In genomic region chr2:179471012-179471411, GRCh38 we compare ENCODE assay signal across 26 cellular contexts.
"Had no signal": no experiment of that assay in that cellular context is flagged by ENCODE, and none has a peak within 500 bp of the region (broad histone marks: within the 10 kb centered on the region; RNA-seq: fewer than 3 reads in every experiment).

No MANE protein-coding gene starts in this region.

- H3K4me2 ChIP-seq: hepatocyte had no signal

- H3K27ac ChIP-seq: coronary artery, dorsolateral prefrontal cortex, esophagus muscularis mucosa, gastroesophageal sphincter, heart left ventricle, hepatocyte, left lung had no signal

- H3K4me1 ChIP-seq: esophagus muscularis mucosa, gastroesophageal sphincter, left lung had no signal

- FAIRE-seq: colon, endothelial cell of umbilical vein, frontal cortex, kidney had no signal

- H3K36me3 ChIP-seq: esophagus muscularis mucosa, gastroesophageal sphincter, heart left ventricle, left lung had no signal

- ATAC-seq: gastroesophageal sphincter; heart left ventricle; left lung; left ventricle myocardium superior; naive thymus-derived CD8-positive, alpha-beta T cell had no signal

- H3K9me3 ChIP-seq: esophagus muscularis mucosa, gastroesophageal sphincter, heart left ventricle, left lung had no signal

- H3K79me2 ChIP-seq: hepatocyte had no signal

- H3K27me3 ChIP-seq: dorsolateral prefrontal cortex, esophagus muscularis mucosa, gastroesophageal sphincter, hepatocyte, left lung had no signal

- DNase-seq: dermis blood vessel endothelial cell; dorsolateral prefrontal cortex; effector CD4-positive, alpha-beta T cell; effector memory CD4-positive, alpha-beta T cell; foreskin fibroblast; heart left ventricle; hypothalamus; immature natural killer cell; islet precursor cell; kidney; kidney glomerular epithelial cell; left lung; left ventricle myocardium superior; mammary epithelial cell; mesendoderm; midbrain; naive B cell; naive thymus-derived CD8-positive, alpha-beta T cell had no signal

- H3K4me3 ChIP-seq: coronary artery, dorsolateral prefrontal cortex, esophagus muscularis mucosa, gastroesophageal sphincter, heart left ventricle, hepatocyte, left lung, lung had no signal

- H2AFZ ChIP-seq: hepatocyte had no signal
